In genomic region chr15:52780172-52780980, GRCh38 we compare ENCODE assay signal across 8 cellular contexts. TPM values are rescaled to one million over a fixed set of nuclear protein-coding genes. Genes with fewer than 3 reads are reported as not detected.
DNase-seq lines count a peak whose midpoint lies in the region; ATAC-seq and TF ChIP-seq lines count a peak whose summit lies in the region.

No MANE protein-coding gene starts in this region.

- no peak overlapping the region for H3K56ac ChIP-seq in IMR-90 (ENCODE audit: extremely low read depth, insufficient read depth, low read length)

- peaks cover 58% of the 10 kb centered on the region for H3K4me1 Mint-ChIP-seq in progenitor cell of endocrine pancreas (ENCODE audit: low read depth)

- peak; percentile 69 for TF ChIP-seq RAD21 in IMR-90 (IDR thresholded peaks at IDR 0.05; ENCODE audit: low read length)

- H2BK20ac ChIP-seq in IMR-90 (ENCODE audit: low read depth, low read length): no peak overlapping the region

- H3K4me2 ChIP-seq in IMR-90 (ENCODE audit: low read depth, low read length): peak overlapping the region; percentile 58

- DNase-seq in Daoy (ENCODE audit: low read depth): peak; percentile 69
- DNase-seq in IMR-90: peak; percentile 41
- DNase-seq in SIG-M5 treated with dmso at 0.1 percent for 504 hours (lab: John Stamatoyannopoulos, UW; ENCODE audit: unreplicated experiment): peak; percentile 84
- DNase-seq in activated naive CD4-positive, alpha-beta T cell (lab: John Stamatoyannopoulos, UW): peak in 3 of 4 experiments; percentile 31 to 42 (median 34)
- no peak for DNase-seq in progenitor cell of endocrine pancreas (ENCODE audit: low spot score, unreplicated experiment)
- no peak for DNase-seq in cortex of kidney (lab: John Stamatoyannopoulos, UW)

- TF ChIP-seq CTCF in IMR-90 (conservative IDR thresholded peaks at IDR 0.05; ENCODE audit: low read depth, low read length) (peak; percentile 80), gastroesophageal sphincter (IDR thresholded peaks at IDR 0.05) (peak in 3 of 4 experiments; percentile 45 to 77 (median 58)), progenitor cell of endocrine pancreas (IDR thresholded peaks at IDR 0.05; ENCODE audit: unreplicated experiment) (peak; percentile 96)

- BruUV-seq in IMR-90 (replicated peaks; lab: Mats Ljungman, UMichigan): no TSS peak

- H3K14ac ChIP-seq in IMR-90 (replicated peaks; ENCODE audit: low read depth, low read length): no peak overlapping the region

- H3K4me3 Mint-ChIP-seq in progenitor cell of endocrine pancreas (ENCODE audit: low read depth): peak overlapping the region; percentile 60

- TF ChIP-seq POLR2A in IMR-90 (IDR thresholded peaks at IDR 0.05; ENCODE audit: low read depth, low read length): no peak
- TF ChIP-seq POLR2A in gastroesophageal sphincter (IDR thresholded peaks at IDR 0.05): no peak

- WGBS in IMR-90 (ENCODE audit: extremely low coverage in 2 of 2, insufficient read length in 1 of 2), 2 experiments: no CpG with 5 or more reads among the region's 18 CpGs
- 5% methylated on average over 17 to 18 of the region's 18 CpGs for WGBS in gastroesophageal sphincter (ENCODE audit: low coverage in 1 of 2), 2 donors

- CTCF ChIA-PET in IMR-90 (lab: Yijun Ruan, JAX): interaction anchor here (0.6 to 0.9 kb wide), 2 partner anchors 28 to 521 kb away, joined by 3 to 5 read pairs; no protein-coding TSS in a partner anchor

- no peaks in the 10 kb centered on the region for H3K27me3 Mint-ChIP-seq in progenitor cell of endocrine pancreas

- in situ Hi-C loops in IMR-90 (cut with MboI; ENCODE audit: low sequenced_read_pairs): no loop called here

- dilution Hi-C loops in IMR-90 (cut with HindIII; ENCODE audit: low sequenced_read_pairs, unreplicated experiment): no loop called here

- no peak overlapping the region for H3K18ac ChIP-seq in IMR-90 (ENCODE audit: low read depth, low read length)

- H3K27ac Mint-ChIP-seq in progenitor cell of endocrine pancreas: peak overlapping the region; percentile 88

- H2AFZ ChIP-seq in IMR-90 (replicated peaks; ENCODE audit: low read length, poor library complexity): no peak overlapping the region

- H3K79me1 ChIP-seq in IMR-90 (ENCODE audit: low read depth in 1 of 2, low read length in 2 of 2): no peaks in the 10 kb centered on the region

- POLR2A ChIA-PET in IMR-90 (lab: Charles Lee; ENCODE audit: unreplicated experiment): no interaction called here

- H2AK5ac ChIP-seq in IMR-90 (ENCODE audit: low read depth, low read length): no peak overlapping the region

- H3K23ac ChIP-seq in IMR-90 (ENCODE audit: low read depth, low read length): no peak overlapping the region

- no peaks in the 10 kb centered on the region for H4K20me1 ChIP-seq in IMR-90 (ENCODE audit: insufficient read depth, low read length)

- H3K9me3 Mint-ChIP-seq in progenitor cell of endocrine pancreas (ENCODE audit: low read depth): no peaks in the 10 kb centered on the region

- no peak overlapping the region for H3K9ac ChIP-seq in IMR-90 (ENCODE audit: low read depth, low read length)

- H2AK9ac ChIP-seq in IMR-90 (replicated peaks; ENCODE audit: low read depth, low read length, poor library complexity): no peak overlapping the region

- H3K4me3 ChIP-seq in IMR-90 (ENCODE audit: insufficient read depth, low read depth, low read length) (peak overlapping the region; percentile 12; the same call in 1 of the 2 replicates), gastroesophageal sphincter (peak overlapping the region; percentile 12 to 13)

- H2BK120ac ChIP-seq in IMR-90 (ENCODE audit: low read depth, low read length): no peak overlapping the region

- H3K27me3 ChIP-seq in IMR-90 (ENCODE audit: control insufficient read depth, insufficient read depth, low read length) (peaks cover 55% of the 10 kb centered on the region), gastroesophageal sphincter (peaks cover 100% of the 10 kb centered on the region)

- H3K27ac ChIP-seq in IMR-90 (ENCODE audit: insufficient read depth, low read length): no peak overlapping the region
- H3K27ac ChIP-seq in gastroesophageal sphincter: no peak overlapping the region

- peaks cover 58% of the 10 kb centered on the region for H3K36me3 Mint-ChIP-seq in progenitor cell of endocrine pancreas (ENCODE audit: insufficient read depth)

- intact Hi-C loops in IMR-90 (cut with micrococcal nuclease): no loop called here

- no peak overlapping the region for H2BK15ac ChIP-seq in IMR-90 (ENCODE audit: low read depth, low read length)

- no peak overlapping the region for H4K5ac ChIP-seq in IMR-90 (ENCODE audit: low read depth, low read length)

- H4K8ac ChIP-seq in IMR-90 (ENCODE audit: low read depth in 2 of 2, low read length in 2 of 2): no peak overlapping the region

- ATAC-seq in GM21515 (IDR thresholded peaks at IDR 0.05; ENCODE audit: unreplicated experiment): peak; percentile 71
- peak; percentile 86 for ATAC-seq in IMR-90 (ENCODE audit: low read depth)
- ATAC-seq in gastroesophageal sphincter: peak; percentile 40

- H3K9me1 ChIP-seq in IMR-90 (ENCODE audit: insufficient read depth, low read length): no peaks in the 10 kb centered on the region; the same call in 1 of the 2 replicates

- no peak overlapping the region for H2BK5ac ChIP-seq in IMR-90 (ENCODE audit: low read depth, low read length, poor library complexity, severe bottlenecking)

- H3K36me3 ChIP-seq in IMR-90 (ENCODE audit: control insufficient read depth, insufficient read depth, low read length) (no peaks in the 10 kb centered on the region), gastroesophageal sphincter (no peaks in the 10 kb centered on the region)

- no peaks in the 10 kb centered on the region for H3K4me1 ChIP-seq in IMR-90 (ENCODE audit: control insufficient read depth, insufficient read depth, low read length)
- peaks cover 0 to 36% (median 13%) of the 10 kb centered on the region in 3 donors for H3K4me1 ChIP-seq in gastroesophageal sphincter

- H3K9me3 ChIP-seq in IMR-90 (ENCODE audit: control insufficient read depth, insufficient read depth, low read length): peaks cover 5% of the 10 kb centered on the region
- H3K9me3 ChIP-seq in gastroesophageal sphincter: no peaks in the 10 kb centered on the region

- no peak overlapping the region for H4K91ac ChIP-seq in IMR-90 (ENCODE audit: insufficient read depth, low read depth, low read length)

- TF ChIP-seq EP300 in gastroesophageal sphincter (IDR thresholded peaks at IDR 0.05): no peak

- no peak overlapping the region for H3K4ac ChIP-seq in IMR-90 (ENCODE audit: low read depth, low read length)

TF ChIP-seq in IMR-90, 13 proteins besides CTCF, POLR2A, EP300 and RAD21:
- no peak for TF ChIP-seq RFX5 (IDR thresholded peaks at IDR 0.05; ENCODE audit: low read depth, low read length)
- TF ChIP-seq SMC3 (IDR thresholded peaks at IDR 0.05; ENCODE audit: low read depth, low read length): peak; percentile 51
TF ChIP-seq in IMR-90: peak in this region for 1.

RNA-seq across cellular contexts. Expression of gene ONECUT1, which starts 9.8 kb away (rescaled TPM):
- total RNA-seq in Daoy (2014; rRNA removed; shearing (Covaris generic)): 0.18 TPM in 1 of 2 replicates, not detected in the other
- total RNA-seq in IMR-90 (2012; rRNA removed) (not detected in 2 replicates), gastroesophageal sphincter (under 1 TPM in 1 of 4 donors, not detected in 3; 0.47 TPM), progenitor cell of endocrine pancreas (304 and 341 TPM in 2 replicates)
- not detected in 2 replicates for polyA plus RNA-seq in IMR-90 (2012; rRNA removed)
- polyA plus RNA-seq in IMR-90 (2012; cell fraction: cytosol; rRNA removed): not detected in 2 replicates
- not detected in 2 replicates for polyA plus RNA-seq in IMR-90 (2012; cell fraction: nucleus; rRNA removed; ENCODE audit: low replicate concordance)

Comparison
In these comparisons a context has a peak if more than half of its experiments do, and no peak if none do; other contexts are left out.
1. DNase-seq: peak in Daoy (single experiment), IMR-90 (single experiment), SIG-M5 treated with dmso at 0.1 percent for 504 hours (single experiment) and activated naive CD4-positive, alpha-beta T cell (3 of 4); none in progenitor cell of endocrine pancreas (single experiment) and cortex of kidney (single experiment).
2. RNA of gene ONECUT1, which starts 9.8 kb away (total RNA-seq): 304 to 341 TPM in progenitor cell of endocrine pancreas; 0.47 TPM in gastroesophageal sphincter, 0.18 TPM in Daoy and not detected in IMR-90; every median in the first group is over 100 times any median in the second.
3. Peak in every context shown above with its lines, with median percentiles within 50 percentile points of each other: ATAC-seq and CTCF ChIP-seq.